Comparison of ENCODE assay signal across 1 cellular context in the genomic region with DNA sequence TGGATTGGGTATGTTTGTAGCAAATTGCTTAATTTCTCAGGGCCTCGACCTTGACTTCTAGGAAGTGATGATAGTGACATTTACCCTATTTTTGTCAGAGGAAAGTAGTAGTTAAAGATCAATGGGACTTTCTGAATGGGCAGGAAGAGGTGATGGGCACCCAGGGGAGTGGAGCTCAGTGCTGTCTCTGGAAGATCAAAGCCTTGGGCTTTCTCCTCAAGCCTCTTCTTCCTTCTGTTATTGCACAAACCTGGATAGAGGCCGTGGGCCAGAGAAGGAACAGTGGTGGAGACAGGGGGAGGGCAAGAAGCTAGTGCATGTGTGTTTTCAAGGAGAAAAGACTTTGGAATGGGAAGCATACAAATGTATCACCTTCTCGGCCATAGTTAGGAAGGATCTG.
TF ChIP-seq lines count a peak whose summit lies in the region.

No MANE protein-coding gene starts in this region.

TF ChIP-seq in GM23338, 12 proteins besides CTCF, POLR2A, EP300 and RAD21 (continued from another document):
- TF ChIP-seq POLR2AphosphoS5 (IDR thresholded peaks at IDR 0.05; ENCODE audit: low read depth): no peak
